ENCODE assay signal across 22 cellular contexts in the genomic region with DNA sequence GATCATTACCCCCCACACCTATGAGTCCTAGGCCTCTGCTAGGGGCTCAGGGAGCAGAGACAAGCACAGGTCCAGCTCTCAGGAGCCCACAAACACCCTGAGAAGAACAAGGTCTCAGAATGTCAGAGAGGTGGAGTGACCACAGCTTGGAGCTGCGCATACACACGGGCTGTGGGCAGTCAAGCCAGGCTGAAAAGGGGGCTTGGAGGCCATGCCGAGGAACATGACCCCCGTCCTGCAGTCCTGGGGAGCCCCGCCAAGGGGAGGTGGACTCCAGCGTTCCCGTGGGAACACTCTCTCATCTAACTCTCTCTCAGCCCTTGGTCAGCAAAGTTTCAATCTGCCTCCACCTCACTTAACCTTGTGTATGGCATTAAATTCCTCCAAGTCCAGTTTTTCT. TPM values are rescaled to one million over a fixed set of nuclear protein-coding genes. Genes with fewer than 3 reads are reported as not detected.
A peak's percentile ranks its signal among the peaks of the same experiment; 100 is the strongest.
DNase-seq lines count a peak whose midpoint lies in the region; ATAC-seq, FAIRE-seq and TF ChIP-seq lines count a peak whose summit lies in the region.
"Had no signal": no experiment of that assay in that cellular context is flagged by ENCODE, and none has a peak within 500 bp of the region (broad histone marks: within the 10 kb centered on the region; RNA-seq: fewer than 3 reads in every experiment).

No MANE protein-coding gene starts in this region.

- peak overlapping the region; percentile 61 for H2AFZ ChIP-seq in GM12878 (ENCODE audit: control insufficient read depth, low read depth, low read length)

- H3K4me1 Mint-ChIP-seq in activated naive CD4-positive, alpha-beta T cell treated with anti-CD3 and anti-CD28 coated beads, Interleukin-2, amount 50 U/mL, for 24 hours: peaks cover 8% of the 10 kb centered on the region
- H3K4me1 Mint-ChIP-seq in activated naive CD4-positive, alpha-beta T cell treated with anti-CD3 and anti-CD28 coated beads, Interleukin-2, amount 10 ng/mL, durations not matched to agents 7 days and 5 days: peaks cover 14% of the 10 kb centered on the region
- peaks cover 8% of the 10 kb centered on the region for H3K4me1 Mint-ChIP-seq in endodermal cell
- H3K4me1 Mint-ChIP-seq in type B pancreatic cell (ENCODE audit: unreplicated experiment): no peaks in the 10 kb centered on the region
- H3K4me1 Mint-ChIP-seq: H9 had no signal

- H3K79me2 ChIP-seq in GM12878 (ENCODE audit: control insufficient read depth, insufficient read depth, low read length): no peaks in the 10 kb centered on the region

- H3K4me2 ChIP-seq in GM12878 (ENCODE audit: control insufficient read depth, insufficient read depth): peak overlapping the region; percentile 59
- H3K4me2 ChIP-seq: A549 had no signal

- H3K27ac ChIP-seq in GM12878 (ENCODE audit: control insufficient read depth, insufficient read depth) (peak overlapping the region; percentile 48; the same call in 1 of the 2 replicates), endodermal cell (ENCODE audit: low read depth, low read length) (no peak overlapping the region)
- H3K27ac ChIP-seq: 22Rv1, A549, C4-2B, HL-60 had no signal

- H4K20me1 ChIP-seq in GM12878 (ENCODE audit: control insufficient read depth, insufficient read depth): no peaks in the 10 kb centered on the region

- H3K27me3 ChIP-seq in GM12878 (replicated peaks in 1 of 2; ENCODE audit: control insufficient read depth in 2 of 2, insufficient read depth in 2 of 2, low read length in 1 of 2): no peaks in the 10 kb centered on the region
- H3K27me3 ChIP-seq in endodermal cell (ENCODE audit: control insufficient read depth, insufficient read depth, low read length, poor library complexity, severe bottlenecking): no peaks in the 10 kb centered on the region

- no peak overlapping the region for H3K4me3 Mint-ChIP-seq in activated naive CD4-positive, alpha-beta T cell treated with anti-CD3 and anti-CD28 coated beads, Interleukin-2, amount 50 U/mL, for 24 hours
- no peak overlapping the region for H3K4me3 Mint-ChIP-seq in activated naive CD4-positive, alpha-beta T cell treated with anti-CD3 and anti-CD28 coated beads, Interleukin-2, amount 10 ng/mL, durations not matched to agents 7 days and 5 days
- H3K4me3 Mint-ChIP-seq in endodermal cell (no peak overlapping the region), type B pancreatic cell (no peak overlapping the region)
- H3K4me3 Mint-ChIP-seq: CD4-positive, alpha-beta T cell; H9 had no signal

- TF ChIP-seq EP300 in GM12878 (IDR thresholded peaks at IDR 0.05; ENCODE audit: borderline replicate concordance in 1 of 2, control insufficient read depth in 1 of 2, low read depth in 2 of 2, low read length in 2 of 2): no peak

- no peak; the same call in 2 of the 3 replicates for ATAC-seq in GM12878
- ATAC-seq: A549 had no signal

- peaks cover 7% of the 10 kb centered on the region for H3K36me3 Mint-ChIP-seq in activated naive CD4-positive, alpha-beta T cell treated with anti-CD3 and anti-CD28 coated beads, Interleukin-2, amount 50 U/mL, for 24 hours
- H3K36me3 Mint-ChIP-seq in activated naive CD4-positive, alpha-beta T cell treated with anti-CD3 and anti-CD28 coated beads, Interleukin-2, amount 10 ng/mL, durations not matched to agents 7 days and 5 days: peaks cover 3% of the 10 kb centered on the region
- H3K36me3 Mint-ChIP-seq in endodermal cell (ENCODE audit: low read depth) (no peaks in the 10 kb centered on the region), type B pancreatic cell (peaks cover 12% of the 10 kb centered on the region)

- TF ChIP-seq CTCF in GM12878 (IDR thresholded peaks at IDR 0.05 in 2 of 3, conservative IDR thresholded peaks at IDR 0.05 in 1 of 3; ENCODE audit: control insufficient read depth in 2 of 3, extremely low read depth in 1 of 3, insufficient read depth in 1 of 3, low read depth in 3 of 3, low read length in 3 of 3) (no peak), endodermal cell (conservative IDR thresholded peaks at IDR 0.05) (no peak), type B pancreatic cell (conservative IDR thresholded peaks at IDR 0.05) (no peak)

- 0 out of 2 replicates have a peak overlapping the region, but pooled peaks have one; percentile 13 for H3K9ac ChIP-seq in GM12878 (ENCODE audit: control insufficient read depth, insufficient read depth, low read length)
- no peak overlapping the region for H3K9ac ChIP-seq in endodermal cell (ENCODE audit: extremely low read depth, low read length, poor library complexity, severe bottlenecking)

- intact Hi-C loops in GM12878 (cut with micrococcal nuclease; ENCODE audit: unreplicated experiment): loop anchor here (5.0 kb wide), 1 partner anchor 39 kb away; the partner anchor contains the start of genes BCCIP and UROS

- BruUV-seq in GM12878 (replicated peaks; lab: Mats Ljungman, UMichigan): no TSS peak

- 80% methylated on average over 7 of the region's 7 CpGs for WGBS in GM12878 (ENCODE audit: insufficient coverage, insufficient replicate concordance, low lambda C conversion rate, missing lambda C conversion rate)
- 90 to 92% methylated on average over 4 to 7 of the region's 7 CpGs for WGBS in endodermal cell (ENCODE audit: insufficient coverage in 1 of 2, insufficient read length in 1 of 2), 2 experiments

- DNase-seq in activated naive CD4-positive, alpha-beta T cell treated with anti-CD3 and anti-CD28 coated beads, Interleukin-2, amount 10 ng/mL, durations not matched to agents 7 days and 5 days: no peak
- DNase-seq in GM12878 (ENCODE audit: low read depth, low spot score): no peak
- DNase-seq in endodermal cell: no peak
- peak; percentile 51 for DNase-seq in type B pancreatic cell (ENCODE audit: extremely low spot score, unreplicated experiment)
- no peak for DNase-seq in NCI-H748 treated with DMSO at 0.1 percent for 48 hours (lab: John Stamatoyannopoulos, UW)
- no peak for DNase-seq in NCI-H446 (lab: John Stamatoyannopoulos, UW)
- no peak for DNase-seq in NCI-H1694 (lab: John Stamatoyannopoulos, UW)
- DNase-seq: AML-193; Caco-2; CD4-positive, alpha-beta T cell; GOT3; H9 had no signal

- H3K36me3 ChIP-seq in GM12878 (ENCODE audit: control insufficient read depth in 2 of 2, insufficient read depth in 2 of 2, low read length in 1 of 2): no peaks in the 10 kb centered on the region; a peak in 1 of 4 replicates
- peaks cover 2% of the 10 kb centered on the region for H3K36me3 ChIP-seq in endodermal cell (ENCODE audit: control insufficient read depth, insufficient read depth, low read length)

- H3K4me3 ChIP-seq in GM12878 (no peak overlapping the region), endodermal cell (ENCODE audit: low read length) (no peak overlapping the region)
- H3K4me3 ChIP-seq: A549 had no signal

- RAD21 ChIA-PET in GM12878 (lab: Charles Lee; ENCODE audit: unreplicated experiment): interaction anchor here (3.0 kb wide), 1 partner anchor 37 kb away, joined by 10 read pairs; no protein-coding TSS in a partner anchor

- POLR2A ChIA-PET in GM12878 (lab: Charles Lee): no interaction called here

- TF ChIP-seq RAD21 in GM12878 (IDR thresholded peaks at IDR 0.05; ENCODE audit: insufficient read depth, low read depth, low read length): no peak

- H3K9me3 Mint-ChIP-seq in activated naive CD4-positive, alpha-beta T cell treated with anti-CD3 and anti-CD28 coated beads, Interleukin-2, amount 50 U/mL, for 24 hours: no peaks in the 10 kb centered on the region
- no peaks in the 10 kb centered on the region for H3K9me3 Mint-ChIP-seq in activated naive CD4-positive, alpha-beta T cell treated with anti-CD3 and anti-CD28 coated beads, Interleukin-2, amount 10 ng/mL, durations not matched to agents 7 days and 5 days
- peaks cover 8% of the 10 kb centered on the region for H3K9me3 Mint-ChIP-seq in endodermal cell
- no peaks in the 10 kb centered on the region for H3K9me3 Mint-ChIP-seq in type B pancreatic cell
- H3K9me3 Mint-ChIP-seq: CD4-positive, alpha-beta T cell had no signal

- no peak for TF ChIP-seq POLR2A in GM12878 (IDR thresholded peaks at IDR 0.05; ENCODE audit: low read depth, low read length)

- SMC1A ChIA-PET in GM12878 (lab: Charles Lee; ENCODE audit: uncharacterized antibody, unreplicated experiment): interaction anchor here (0.6 to 3.2 kb wide), 4 partner anchors 38 to 186 kb away, joined by 3 to 15 read pairs (median 3); partner anchors contain the start of genes BCCIP and UROS

- peaks cover 10% of the 10 kb centered on the region for H3K4me1 ChIP-seq in GM12878 (ENCODE audit: control insufficient read depth, insufficient read depth, low read length)
- H3K4me1 ChIP-seq in endodermal cell (ENCODE audit: control insufficient read depth, insufficient read depth, low read length): no peaks in the 10 kb centered on the region
- H3K4me1 ChIP-seq: A549, Caco-2 had no signal

- H3K27ac Mint-ChIP-seq in activated naive CD4-positive, alpha-beta T cell treated with anti-CD3 and anti-CD28 coated beads, Interleukin-2, amount 50 U/mL, for 24 hours: peak overlapping the region; percentile 35
- no peak overlapping the region for H3K27ac Mint-ChIP-seq in activated naive CD4-positive, alpha-beta T cell treated with anti-CD3 and anti-CD28 coated beads, Interleukin-2, amount 10 ng/mL, durations not matched to agents 7 days and 5 days
- peak overlapping the region; percentile 2 for H3K27ac Mint-ChIP-seq in endodermal cell
- no peak overlapping the region for H3K27ac Mint-ChIP-seq in type B pancreatic cell
- H3K27ac Mint-ChIP-seq: CD4-positive, alpha-beta T cell had no signal

- H3K27me3 Mint-ChIP-seq in activated naive CD4-positive, alpha-beta T cell treated with anti-CD3 and anti-CD28 coated beads, Interleukin-2, amount 50 U/mL, for 24 hours: no peaks in the 10 kb centered on the region
- H3K27me3 Mint-ChIP-seq in activated naive CD4-positive, alpha-beta T cell treated with anti-CD3 and anti-CD28 coated beads, Interleukin-2, amount 10 ng/mL, durations not matched to agents 7 days and 5 days: peaks cover under 1% of the 10 kb centered on the region
- H3K27me3 Mint-ChIP-seq in endodermal cell (ENCODE audit: insufficient read depth) (peaks cover 3% of the 10 kb centered on the region), type B pancreatic cell (no peaks in the 10 kb centered on the region)
- H3K27me3 Mint-ChIP-seq: CD4-positive, alpha-beta T cell had no signal

- no peak for FAIRE-seq in GM12878 (lab: Jason Lieb, UNC)
- FAIRE-seq: A549, D721Med, G401.6 had no signal

- H3K9me3 ChIP-seq in GM12878 (replicated peaks; ENCODE audit: control insufficient read depth, insufficient read depth, low read length) (no peaks in the 10 kb centered on the region), endodermal cell (ENCODE audit: control insufficient read depth, low read length) (peaks cover 8% of the 10 kb centered on the region)
- H3K9me3 ChIP-seq: A549, Caco-2 had no signal

- in situ Hi-C loops in GM12878 (cut with MboI): no loop called here

- CTCF ChIA-PET in activated naive CD4-positive, alpha-beta T cell treated with anti-CD3 and anti-CD28 coated beads, Interleukin-2, amount 10 ng/mL, durations not matched to agents 7 days and 5 days (lab: Charles Lee): no interaction called here
- CTCF ChIA-PET in GM12878 (lab: Yijun Ruan, JAX): interaction anchor here (1.2 to 1.8 kb wide), 3 partner anchors 12 to 84 kb away, joined by 3 to 5 read pairs (median 3); no protein-coding TSS in a partner anchor

RNA-seq across cellular contexts. Expression of gene MMP21, which starts 7.8 kb away (rescaled TPM):
- not detected in 2 replicates for total RNA-seq in GM12878 (2013; cell fraction: nucleolus; rRNA removed)
- total RNA-seq in GM12878 (2014; rRNA removed): not detected in 2 replicates
- total RNA-seq in GM12878 (2014; rRNA removed; fragmentation: Illumina TruSeq; extraction: Trizol): not detected in 2 replicates
- not detected in 2 replicates for total RNA-seq in GM12878 (2021)
- polyA plus RNA-seq in GM12878 (2011; ENCODE audit: low read depth): not detected
- not detected in 2 replicates for polyA plus RNA-seq in GM12878 (2011; rRNA removed)
- not detected in 2 replicates for polyA plus RNA-seq in GM12878 (2011; cell fraction: cytosol; rRNA removed)
- polyA plus RNA-seq in GM12878 (2011; cell fraction: nucleus; rRNA removed): not detected in 2 replicates
- not detected in 2 replicates for polyA plus RNA-seq in GM12878 (2012)
- not detected in 2 replicates for polyA plus RNA-seq in GM12878 (2014; fragmentation: Illumina TruSeq; extraction: Trizol)
- not detected for polyA plus RNA-seq in GM12878 (2014; fragmentation: Nextera tagmentation; extraction: Ambion mirVana)
- not detected in 2 replicates for polyA plus RNA-seq in GM12878 (2014; rRNA removed)
- under 1 TPM; 0.08 to 0.24 TPM for polyA plus RNA-seq in GM12878 (2016; fragmentation: Nextera tagmentation; extraction: Ambion mirVana)
- not detected in 2 replicates for polyA minus RNA-seq in GM12878 (2011; rRNA and poly(A)+ RNA removed)
- polyA minus RNA-seq in GM12878 (2011; cell fraction: cytosol; rRNA and poly(A)+ RNA removed): not detected in 2 replicates
- polyA minus RNA-seq in GM12878 (2011; cell fraction: nucleus; rRNA and poly(A)+ RNA removed): not detected in 2 replicates
- not detected for total RNA-seq in endodermal cell
- not detected for polyA plus RNA-seq in endodermal cell (2013, experiment 1 of 2)
- not detected for polyA plus RNA-seq in endodermal cell (2013, experiment 2 of 2)
- 0.31 TPM in 1 of 2 replicates, not detected in the other for total RNA-seq in type B pancreatic cell (ENCODE audit: low replicate concordance)
- total RNA-seq: Caco-2, H9, HT1080, IMR-90 had no signal
- polyA plus RNA-seq: BJ, IMR-90 had no signal

RNA-seq across cellular contexts. Expression of gene UROS, which starts 39.6 kb away (rescaled TPM):
- total RNA-seq in GM12878 (2013; cell fraction: nucleolus; rRNA removed): 48.4 and 50.0 TPM in 2 replicates
- 74.3 and 77.7 TPM in 2 replicates for total RNA-seq in GM12878 (2014; rRNA removed)
- total RNA-seq in GM12878 (2014; rRNA removed; fragmentation: Illumina TruSeq; extraction: Trizol): 60.6 and 62.0 TPM in 2 replicates
- total RNA-seq in GM12878 (2021): 62.5 and 67.0 TPM in 2 replicates
- polyA plus RNA-seq in GM12878 (2011; ENCODE audit: low read depth): 26.3 TPM
- polyA plus RNA-seq in GM12878 (2011; rRNA removed): 29.5 and 44.6 TPM in 2 replicates
- 26.8 and 33.4 TPM in 2 replicates for polyA plus RNA-seq in GM12878 (2011; cell fraction: cytosol; rRNA removed)
- 45.4 and 49.3 TPM in 2 replicates for polyA plus RNA-seq in GM12878 (2011; cell fraction: nucleus; rRNA removed)
- 35.2 and 35.7 TPM in 2 replicates for polyA plus RNA-seq in GM12878 (2012)
- 61.3 and 62.0 TPM in 2 replicates for polyA plus RNA-seq in GM12878 (2014; fragmentation: Illumina TruSeq; extraction: Trizol)
- polyA plus RNA-seq in GM12878 (2014; fragmentation: Nextera tagmentation; extraction: Ambion mirVana): 10 to 100 TPM in 1 of 2 experiments, 1 to 10 TPM in 1; 4.3 to 13.6 TPM
- polyA plus RNA-seq in GM12878 (2014; rRNA removed): 67.9 and 71.2 TPM in 2 replicates
- 100 to 1,000 TPM; 103 to 112 TPM for polyA plus RNA-seq in GM12878 (2016; fragmentation: Nextera tagmentation; extraction: Ambion mirVana)
- 21.1 and 27.4 TPM in 2 replicates for polyA minus RNA-seq in GM12878 (2011; rRNA and poly(A)+ RNA removed)
- 7.9 and 13.2 TPM in 2 replicates for polyA minus RNA-seq in GM12878 (2011; cell fraction: cytosol; rRNA and poly(A)+ RNA removed)
- 17.7 and 32.7 TPM in 2 replicates for polyA minus RNA-seq in GM12878 (2011; cell fraction: nucleus; rRNA and poly(A)+ RNA removed)
- 10 to 100 TPM; 49.2 to 69.4 TPM for total RNA-seq in endodermal cell
- polyA plus RNA-seq in endodermal cell (2013, experiment 1 of 2): 39.2 TPM
- 35.6 TPM for polyA plus RNA-seq in endodermal cell (2013, experiment 2 of 2)
- 42.0 and 52.5 TPM in 2 replicates for total RNA-seq in type B pancreatic cell (ENCODE audit: low replicate concordance)

RNA-seq across cellular contexts. Expression of gene BCCIP, which starts 39.9 kb away (rescaled TPM):
- 50.1 and 57.0 TPM in 2 replicates for total RNA-seq in GM12878 (2013; cell fraction: nucleolus; rRNA removed)
- total RNA-seq in GM12878 (2014; rRNA removed): 61.2 and 64.0 TPM in 2 replicates
- 116 and 119 TPM in 2 replicates for total RNA-seq in GM12878 (2014; rRNA removed; fragmentation: Illumina TruSeq; extraction: Trizol)
- total RNA-seq in GM12878 (2021): 80.1 and 80.9 TPM in 2 replicates
- polyA plus RNA-seq in GM12878 (2011; ENCODE audit: low read depth): 47.9 TPM
- polyA plus RNA-seq in GM12878 (2011; rRNA removed): 88.7 and 136 TPM in 2 replicates
- 25.4 and 25.9 TPM in 2 replicates for polyA plus RNA-seq in GM12878 (2011; cell fraction: cytosol; rRNA removed)
- 26.4 and 33.2 TPM in 2 replicates for polyA plus RNA-seq in GM12878 (2011; cell fraction: nucleus; rRNA removed)
- polyA plus RNA-seq in GM12878 (2012): 55.5 and 58.8 TPM in 2 replicates
- 136 and 153 TPM in 2 replicates for polyA plus RNA-seq in GM12878 (2014; fragmentation: Illumina TruSeq; extraction: Trizol)
- polyA plus RNA-seq in GM12878 (2014; fragmentation: Nextera tagmentation; extraction: Ambion mirVana): 100 to 1,000 TPM; 150 to 158 TPM
- polyA plus RNA-seq in GM12878 (2014; rRNA removed): 78.8 and 92.8 TPM in 2 replicates
- polyA plus RNA-seq in GM12878 (2016; fragmentation: Nextera tagmentation; extraction: Ambion mirVana): 100 to 1,000 TPM; 218 to 225 TPM
- polyA minus RNA-seq in GM12878 (2011; rRNA and poly(A)+ RNA removed): 16.9 and 27.6 TPM in 2 replicates
- 14.7 and 15.8 TPM in 2 replicates for polyA minus RNA-seq in GM12878 (2011; cell fraction: cytosol; rRNA and poly(A)+ RNA removed)
- 20.6 and 30.9 TPM in 2 replicates for polyA minus RNA-seq in GM12878 (2011; cell fraction: nucleus; rRNA and poly(A)+ RNA removed)
- total RNA-seq in endodermal cell: 10 to 100 TPM; 84.4 to 93.8 TPM
- polyA plus RNA-seq in endodermal cell (2013, experiment 1 of 2): 78.1 TPM
- 69.6 TPM for polyA plus RNA-seq in endodermal cell (2013, experiment 2 of 2)
- 55.9 and 81.5 TPM in 2 replicates for total RNA-seq in type B pancreatic cell (ENCODE audit: low replicate concordance)

Comparison
In these comparisons a context has a peak if more than half of its experiments do, and no peak if none do; other contexts are left out.
1. H3K27ac Mint-ChIP-seq: peak in activated naive CD4-positive, alpha-beta T cell treated with anti-CD3 and anti-CD28 coated beads, Interleukin-2, amount 50 U/mL, for 24 hours (single experiment) and endodermal cell (single experiment); none in activated naive CD4-positive, alpha-beta T cell treated with anti-CD3 and anti-CD28 coated beads, Interleukin-2, amount 10 ng/mL, durations not matched to agents 7 days and 5 days (single experiment) and type B pancreatic cell (single experiment).